In the genomic region with DNA sequence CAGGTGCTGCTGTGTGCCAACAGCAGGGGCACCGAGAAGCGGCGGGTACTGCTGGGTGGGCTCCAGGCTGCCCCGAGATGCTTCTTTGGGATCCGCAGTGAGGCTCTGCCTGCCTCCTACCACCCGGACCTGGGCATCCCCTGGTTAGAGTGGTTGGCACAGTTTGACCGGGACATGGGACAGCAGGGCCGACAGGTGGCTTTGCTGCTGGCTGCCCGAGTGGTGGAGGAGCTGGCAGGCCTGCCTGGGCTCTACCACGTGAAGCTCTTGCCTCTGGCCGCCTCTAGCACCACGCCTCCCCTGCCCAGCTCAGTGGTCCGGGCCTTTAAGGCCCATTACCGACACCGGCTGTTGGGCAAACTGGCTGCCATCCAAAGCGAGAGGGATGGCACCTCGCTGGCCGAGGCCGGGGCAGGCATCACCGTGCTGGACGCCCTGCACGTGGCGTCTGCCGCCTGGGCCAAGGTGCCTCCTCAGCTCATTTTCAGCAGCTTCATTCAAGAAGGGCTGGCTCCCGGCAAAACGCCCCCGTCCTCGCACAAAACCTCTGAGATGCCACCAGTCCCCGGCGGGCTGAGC, we compare ENCODE assay signal across 13 cellular contexts. TPM values are rescaled to one million over a fixed set of nuclear protein-coding genes. Genes with fewer than 3 reads are reported as not detected.
DNase-seq lines count a peak whose midpoint lies in the region; ATAC-seq, FAIRE-seq and TF ChIP-seq lines count a peak whose summit lies in the region.
"Had no signal": no experiment of that assay in that cellular context is flagged by ENCODE, and none has a peak within 500 bp of the region (broad histone marks: within the 10 kb centered on the region; RNA-seq: fewer than 3 reads in every experiment).

No MANE protein-coding gene starts in this region.

- no peaks in the 10 kb centered on the region for H3K9me3 Mint-ChIP-seq in activated T-cell treated with anti-CD3 and anti-CD28 coated beads, Interleukin-2, amount 50 U/mL, for 72 hours
- H3K9me3 Mint-ChIP-seq in activated CD8-positive, alpha-beta T cell treated with anti-CD3 and anti-CD28 coated beads, Interleukin-2, amount 10 ng/mL, durations not matched to agents 7 days and 5 days (ENCODE audit: insufficient read depth): no peaks in the 10 kb centered on the region

- peaks cover 7% of the 10 kb centered on the region for H3K4me1 Mint-ChIP-seq in activated T-cell treated with anti-CD3 and anti-CD28 coated beads, Interleukin-2, amount 50 U/mL, for 72 hours (ENCODE audit: low read depth)
- peaks cover 24% of the 10 kb centered on the region for H3K4me1 Mint-ChIP-seq in activated CD8-positive, alpha-beta T cell treated with anti-CD3 and anti-CD28 coated beads, Interleukin-2, amount 10 ng/mL, durations not matched to agents 7 days and 5 days (ENCODE audit: low read depth)

- no peak for DNase-seq in activated T-cell treated with anti-CD3 and anti-CD28 coated beads, Interleukin-2, amount 50 U/mL, for 72 hours
- DNase-seq in activated T-cell treated with anti-CD3 and anti-CD28 coated beads, Interleukin-2, amount 50 U/mL, for 1 hour: no peak
- DNase-seq in activated CD8-positive, alpha-beta T cell treated with anti-CD3 and anti-CD28 coated beads, Interleukin-2, amount 10 ng/mL, durations not matched to agents 7 days and 5 days: no peak
- peak; percentile 71 for DNase-seq in kidney
- DNase-seq: DMS53, NCI-H187 treated with DMSO at 0.1 percent for 48 hours, NCI-H774 had no signal

- no peak overlapping the region for H3K27ac Mint-ChIP-seq in activated T-cell treated with anti-CD3 and anti-CD28 coated beads, Interleukin-2, amount 50 U/mL, for 72 hours
- no peak overlapping the region for H3K27ac Mint-ChIP-seq in activated CD8-positive, alpha-beta T cell treated with anti-CD3 and anti-CD28 coated beads, Interleukin-2, amount 10 ng/mL, durations not matched to agents 7 days and 5 days

- no peak for FAIRE-seq in kidney (lab: Jason Lieb, UNC)
- FAIRE-seq: urothelium cell line had no signal

- H3K36me3 Mint-ChIP-seq in activated T-cell treated with anti-CD3 and anti-CD28 coated beads, Interleukin-2, amount 50 U/mL, for 72 hours (ENCODE audit: insufficient read depth in 2 of 2): peaks cover 0 to 3% of the 10 kb centered on the region in 2 donors
- H3K36me3 Mint-ChIP-seq in activated CD8-positive, alpha-beta T cell treated with anti-CD3 and anti-CD28 coated beads, Interleukin-2, amount 10 ng/mL, durations not matched to agents 7 days and 5 days (ENCODE audit: low read depth): peaks cover 12% of the 10 kb centered on the region

- H3K27me3 Mint-ChIP-seq in activated T-cell treated with anti-CD3 and anti-CD28 coated beads, Interleukin-2, amount 50 U/mL, for 72 hours (ENCODE audit: low read depth): no peaks in the 10 kb centered on the region
- H3K27me3 Mint-ChIP-seq in activated CD8-positive, alpha-beta T cell treated with anti-CD3 and anti-CD28 coated beads, Interleukin-2, amount 10 ng/mL, durations not matched to agents 7 days and 5 days (ENCODE audit: low read depth): peaks cover 5% of the 10 kb centered on the region

- peak overlapping the region; percentile 22 to 30 for H3K27ac ChIP-seq in kidney (ENCODE audit: low read depth in 2 of 2, low read length in 2 of 2)
- H3K27ac ChIP-seq: body of pancreas had no signal

- ATAC-seq in activated T-cell treated with anti-CD3 and anti-CD28 coated beads, Interleukin-2, amount 50 U/mL, for 72 hours (replicated peaks in 1 of 2): no peak
- ATAC-seq in activated CD8-positive, alpha-beta T cell treated with anti-CD3 and anti-CD28 coated beads, Interleukin-2, amount 10 ng/mL, durations not matched to agents 7 days and 5 days: no peak
- ATAC-seq in GM18520 (IDR thresholded peaks at IDR 0.05; ENCODE audit: unreplicated experiment) (no peak), GM21381 (IDR thresholded peaks at IDR 0.05; ENCODE audit: unreplicated experiment) (no peak), HG03108 (IDR thresholded peaks at IDR 0.05; ENCODE audit: unreplicated experiment) (no peak)
- ATAC-seq: body of pancreas had no signal

- H3K4me3 Mint-ChIP-seq in activated T-cell treated with anti-CD3 and anti-CD28 coated beads, Interleukin-2, amount 50 U/mL, for 72 hours: peak overlapping the region; percentile 92 to 93
- H3K4me3 Mint-ChIP-seq in activated CD8-positive, alpha-beta T cell treated with anti-CD3 and anti-CD28 coated beads, Interleukin-2, amount 10 ng/mL, durations not matched to agents 7 days and 5 days: peak overlapping the region; percentile 48

- H3K9me3 ChIP-seq in kidney (ENCODE audit: control insufficient read depth in 1 of 2, low read length in 2 of 2): no peaks in the 10 kb centered on the region
- no peaks in the 10 kb centered on the region for H3K9me3 ChIP-seq in skeletal muscle satellite cell (replicated peaks; ENCODE audit: low read length)
- H3K9me3 ChIP-seq: body of pancreas had no signal

- no peak for TF ChIP-seq CTCF in kidney (IDR thresholded peaks at IDR 0.05; ENCODE audit: borderline replicate concordance, extremely low read depth, insufficient read depth)

- H3K36me3 ChIP-seq in kidney (ENCODE audit: control insufficient read depth in 1 of 2, insufficient read depth in 2 of 2, low read length in 2 of 2) (peaks cover 5 to 11% of the 10 kb centered on the region in 2 donors), skeletal muscle satellite cell (ENCODE audit: insufficient read depth, low read length) (peaks cover 17% of the 10 kb centered on the region)

- peak overlapping the region; percentile 99 for H3K4me2 ChIP-seq in skeletal muscle satellite cell (ENCODE audit: low read length)

- no peak overlapping the region for H3K4me3 ChIP-seq in kidney (ENCODE audit: low read length in 2 of 2)
- peak overlapping the region; percentile 68 for H3K4me3 ChIP-seq in skeletal muscle satellite cell (ENCODE audit: low read length)
- H3K4me3 ChIP-seq: body of pancreas had no signal

- H3K9ac ChIP-seq in kidney (ENCODE audit: low read length in 2 of 2) (no peak overlapping the region), skeletal muscle satellite cell (ENCODE audit: low read depth, low read length) (no peak overlapping the region)

- POLR2A ChIA-PET in activated CD8-positive, alpha-beta T cell treated with anti-CD3 and anti-CD28 coated beads, Interleukin-2, amount 10 ng/mL, durations not matched to agents 7 days and 5 days (lab: Charles Lee): interaction anchor here (0.6 to 2.3 kb wide), 5 partner anchors 65 to 697 kb away, joined by 3 to 9 read pairs (median 4); a partner anchor contains a TSS

- CTCF ChIA-PET in activated CD8-positive, alpha-beta T cell treated with anti-CD3 and anti-CD28 coated beads, Interleukin-2, amount 10 ng/mL, durations not matched to agents 7 days and 5 days (lab: Charles Lee): interaction anchor here (1.2 to 1.6 kb wide), 3 partner anchors 21 to 26 kb away, joined by 3 to 6 read pairs (median 4); a partner anchor contains a TSS

- peaks cover 18 to 19% of the 10 kb centered on the region in 2 donors for H3K4me1 ChIP-seq in kidney (ENCODE audit: control insufficient read depth in 1 of 2, insufficient read depth in 1 of 2, low read depth in 1 of 2, low read length in 2 of 2)
- H3K4me1 ChIP-seq in skeletal muscle satellite cell (ENCODE audit: control insufficient read depth, insufficient read depth, low read length): peaks cover 22% of the 10 kb centered on the region

- peaks cover 31% of the 10 kb centered on the region for H3K27me3 ChIP-seq in skeletal muscle satellite cell (ENCODE audit: control insufficient read depth, insufficient read depth, low read length)
- H3K27me3 ChIP-seq: body of pancreas had no signal

- intact Hi-C loops in kidney (cut with DNase I): no loop called here

RNA-seq across cellular contexts. Expression of a gene that starts 1.9 kb away (rescaled TPM):
- total RNA-seq in activated T-cell treated with anti-CD3 and anti-CD28 coated beads, Interleukin-2, amount 50 U/mL, for 72 hours: 1 to 10 TPM; 1.3 to 1.8 TPM
- 1 to 10 TPM; 1.1 to 1.4 TPM for total RNA-seq in activated CD8-positive, alpha-beta T cell treated with anti-CD3 and anti-CD28 coated beads, Interleukin-2, amount 10 ng/mL, durations not matched to agents 7 days and 5 days
- total RNA-seq in kidney: 0.19 TPM
- polyA plus RNA-seq in kidney (ENCODE audit: insufficient read depth, low read depth, low replicate concordance): 0.95 TPM
- under 0.01 TPM in 1 of 2 replicates, not detected in the other for total RNA-seq in skeletal muscle satellite cell (2012; rRNA removed)
- total RNA-seq: body of pancreas had no signal

RNA-seq across cellular contexts. Expression of a gene that starts 22.8 kb away (rescaled TPM):
- total RNA-seq in activated T-cell treated with anti-CD3 and anti-CD28 coated beads, Interleukin-2, amount 50 U/mL, for 72 hours: 100 to 1,000 TPM; 110 to 139 TPM
- 10 to 100 TPM; 56.3 to 56.9 TPM for total RNA-seq in activated CD8-positive, alpha-beta T cell treated with anti-CD3 and anti-CD28 coated beads, Interleukin-2, amount 10 ng/mL, durations not matched to agents 7 days and 5 days
- 58.5 TPM for total RNA-seq in kidney
- polyA plus RNA-seq in kidney (ENCODE audit: insufficient read depth, low read depth, low replicate concordance): 25.9 TPM
- total RNA-seq in skeletal muscle satellite cell (2012; rRNA removed): 32.3 and 34.5 TPM in 2 replicates

RNA-seq across cellular contexts. Expression of a gene that starts 26.0 kb away (rescaled TPM):
- total RNA-seq in activated T-cell treated with anti-CD3 and anti-CD28 coated beads, Interleukin-2, amount 50 U/mL, for 72 hours: 10 to 100 TPM; 16.4 to 18.8 TPM
- total RNA-seq in activated CD8-positive, alpha-beta T cell treated with anti-CD3 and anti-CD28 coated beads, Interleukin-2, amount 10 ng/mL, durations not matched to agents 7 days and 5 days: 10 to 100 TPM; 24.5 to 28.2 TPM
- total RNA-seq in kidney: 14.7 TPM
- polyA plus RNA-seq in kidney (ENCODE audit: insufficient read depth, low read depth, low replicate concordance): 4.1 TPM
- 1.3 and 2.0 TPM in 2 replicates for total RNA-seq in skeletal muscle satellite cell (2012; rRNA removed)

RNA-seq across cellular contexts. Expression of a gene that starts 30.0 kb away (rescaled TPM):
- 10 to 100 TPM; 43.5 to 47.2 TPM for total RNA-seq in activated T-cell treated with anti-CD3 and anti-CD28 coated beads, Interleukin-2, amount 50 U/mL, for 72 hours
- 10 to 100 TPM; 51.0 to 54.7 TPM for total RNA-seq in activated CD8-positive, alpha-beta T cell treated with anti-CD3 and anti-CD28 coated beads, Interleukin-2, amount 10 ng/mL, durations not matched to agents 7 days and 5 days
- total RNA-seq in kidney: 41.3 TPM
- polyA plus RNA-seq in kidney (ENCODE audit: insufficient read depth, low read depth, low replicate concordance): 9.4 TPM
- 40.3 and 51.8 TPM in 2 replicates for total RNA-seq in skeletal muscle satellite cell (2012; rRNA removed)

RNA-seq across cellular contexts. Expression of a gene that starts 41.8 kb away (rescaled TPM):
- 1 to 10 TPM; 1.4 to 2.3 TPM for total RNA-seq in activated T-cell treated with anti-CD3 and anti-CD28 coated beads, Interleukin-2, amount 50 U/mL, for 72 hours
- total RNA-seq in activated CD8-positive, alpha-beta T cell treated with anti-CD3 and anti-CD28 coated beads, Interleukin-2, amount 10 ng/mL, durations not matched to agents 7 days and 5 days: 1 to 10 TPM in 1 of 2 experiments, under 1 TPM in 1; 0.29 to 1.2 TPM
- 13.7 TPM for total RNA-seq in kidney
- 19.4 TPM for polyA plus RNA-seq in kidney (ENCODE audit: insufficient read depth, low read depth, low replicate concordance)
- total RNA-seq in skeletal muscle satellite cell (2012; rRNA removed): 18.0 and 36.9 TPM in 2 replicates
